In genomic region chr5:119238265-119239118, GRCh38 we compare ENCODE assay signal across 15 cellular contexts.
DNase-seq lines count a peak whose midpoint lies in the region; ATAC-seq, FAIRE-seq and TF ChIP-seq lines count a peak whose summit lies in the region.
"Had no signal": no experiment of that assay in that cellular context is flagged by ENCODE, and none has a peak within 500 bp of the region (broad histone marks: within the 10 kb centered on the region; RNA-seq: fewer than 3 reads in every experiment).

No MANE protein-coding gene starts in this region.

- H3K27ac ChIP-seq in CD8-positive, alpha-beta T cell (ENCODE audit: low read depth, low read length) = peak overlapping the region; percentile 48
- H3K27ac ChIP-seq in GM12878 (ENCODE audit: control insufficient read depth, insufficient read depth) = no peak overlapping the region

- H3K4me2 ChIP-seq in GM12878 (ENCODE audit: control insufficient read depth, insufficient read depth) = no peak overlapping the region

- no peaks in the 10 kb centered on the region for H3K27me3 Mint-ChIP-seq in activated T-cell treated with anti-CD3 and anti-CD28 coated beads, Interleukin-2, amount 50 U/mL, for 72 hours (ENCODE audit: low read depth)
- H3K27me3 Mint-ChIP-seq in CD8-positive, alpha-beta T cell (ENCODE audit: low read depth) = no peaks in the 10 kb centered on the region
- no peaks in the 10 kb centered on the region for H3K27me3 Mint-ChIP-seq in stimulated activated naive CD8-positive, alpha-beta T cell treated with anti-CD3 and anti-CD28 coated beads, Interleukin-15, Interleukin-2, amounts not matched to agents 100 ng/mL and 50 ng/mL, for 24 hours
- H3K27me3 Mint-ChIP-seq: B cell had no signal

- peak overlapping the region; percentile 24 for H3K4me3 ChIP-seq in CD8-positive, alpha-beta T cell (ENCODE audit: low read depth, low read length)
- no peak overlapping the region for H3K4me3 ChIP-seq in GM12878

- no peak for DNase-seq in activated T-cell treated with anti-CD3 and anti-CD28 coated beads, Interleukin-2, amount 50 U/mL, for 72 hours
- no peak for DNase-seq in activated T-cell treated with anti-CD3 and anti-CD28 coated beads, Interleukin-2, amount 50 U/mL, for 1 hour
- no peak for DNase-seq in CD8-positive, alpha-beta T cell
- DNase-seq in GM12878 (ENCODE audit: low read depth, low spot score) (no peak), hippocampal formation (lab: John Stamatoyannopoulos, UW) (no peak)
- DNase-seq: ACHN, NCI-H1694 treated with DMSO at 0.1 percent for 48 hours, NCI-H345, NCI-H748 treated with DMSO at 0.1 percent for 48 hours, PC-3 had no signal

- POLR2A ChIA-PET in CD8-positive, alpha-beta T cell (lab: Charles Lee) = interaction anchor here (0.8 to 1.3 kb wide), 4 partner anchors 12 to 40 kb away, joined by 3 read pairs; no protein-coding TSS in a partner anchor
- POLR2A ChIA-PET in GM12878 (lab: Charles Lee) = interaction anchor here (0.5 to 1.3 kb wide), 3 partner anchors 31 to 194 kb away, joined by 3 to 5 read pairs (median 5); no protein-coding TSS in a partner anchor

- intact Hi-C loops in CD8-positive, alpha-beta T cell (cut with DNase I, micrococcal nuclease) = loop anchor here (5.0 kb wide), 2 partner anchors 36 to 174 kb away; no protein-coding TSS in a partner anchor
- intact Hi-C loops in GM12878 (cut with micrococcal nuclease; ENCODE audit: unreplicated experiment) = no loop called here

- no peak for TF ChIP-seq CTCF in CD8-positive, alpha-beta T cell (IDR thresholded peaks at IDR 0.05)
- TF ChIP-seq CTCF in GM12878 (IDR thresholded peaks at IDR 0.05 in 2 of 3, conservative IDR thresholded peaks at IDR 0.05 in 1 of 3; ENCODE audit: control insufficient read depth in 2 of 3, extremely low read depth in 1 of 3, insufficient read depth in 1 of 3, low read depth in 3 of 3, low read length in 3 of 3) = no peak

- H3K9me3 Mint-ChIP-seq in activated T-cell treated with anti-CD3 and anti-CD28 coated beads, Interleukin-2, amount 50 U/mL, for 72 hours = no peaks in the 10 kb centered on the region
- H3K9me3 Mint-ChIP-seq in CD8-positive, alpha-beta T cell = no peaks in the 10 kb centered on the region
- no peaks in the 10 kb centered on the region for H3K9me3 Mint-ChIP-seq in stimulated activated naive CD8-positive, alpha-beta T cell treated with anti-CD3 and anti-CD28 coated beads, Interleukin-15, Interleukin-2, amounts not matched to agents 100 ng/mL and 50 ng/mL, for 24 hours

- ATAC-seq in activated T-cell treated with anti-CD3 and anti-CD28 coated beads, Interleukin-2, amount 50 U/mL, for 72 hours (replicated peaks in 1 of 2) = peak; percentile 61 to 64
- peak; percentile 91 for ATAC-seq in CD8-positive, alpha-beta T cell
- ATAC-seq in GM12878 = no peak
- no peak for ATAC-seq in GM21786 (IDR thresholded peaks at IDR 0.05; ENCODE audit: unreplicated experiment)
- ATAC-seq: PC-3 had no signal

- RAD21 ChIA-PET in GM12878 (lab: Charles Lee; ENCODE audit: unreplicated experiment) = interaction anchor here (0.6 to 1.8 kb wide), 5 partner anchors 16 to 251 kb away, joined by 3 to 5 read pairs (median 4); no protein-coding TSS in a partner anchor

- peaks cover 0 to 9% of the 10 kb centered on the region in 2 donors for H3K36me3 Mint-ChIP-seq in activated T-cell treated with anti-CD3 and anti-CD28 coated beads, Interleukin-2, amount 50 U/mL, for 72 hours (ENCODE audit: insufficient read depth in 2 of 2)
- H3K36me3 Mint-ChIP-seq in CD8-positive, alpha-beta T cell = peaks cover 23% of the 10 kb centered on the region
- H3K36me3 Mint-ChIP-seq in stimulated activated naive CD8-positive, alpha-beta T cell treated with anti-CD3 and anti-CD28 coated beads, Interleukin-15, Interleukin-2, amounts not matched to agents 100 ng/mL and 50 ng/mL, for 24 hours (ENCODE audit: low read depth) = peaks cover 26% of the 10 kb centered on the region

- H3K36me3 ChIP-seq in CD8-positive, alpha-beta T cell (ENCODE audit: insufficient read depth, low read length) = no peaks in the 10 kb centered on the region
- 0 out of 4 replicates have a peak, but pooled peaks cover 0 to 5% of the 10 kb centered on the region in 2 experiments for H3K36me3 ChIP-seq in GM12878 (ENCODE audit: control insufficient read depth in 2 of 2, insufficient read depth in 2 of 2, low read length in 1 of 2)

- no peaks in the 10 kb centered on the region for H3K9me3 ChIP-seq in CD8-positive, alpha-beta T cell (ENCODE audit: low read length)
- no peaks in the 10 kb centered on the region for H3K9me3 ChIP-seq in GM12878 (replicated peaks; ENCODE audit: control insufficient read depth, insufficient read depth, low read length)

- TF ChIP-seq POLR2A in GM12878 (IDR thresholded peaks at IDR 0.05; ENCODE audit: low read depth, low read length) = no peak

- peak; percentile 13 for FAIRE-seq in GM12878 (lab: Jason Lieb, UNC)
- FAIRE-seq: H1, HTR-8/SVneo had no signal

- no peaks in the 10 kb centered on the region for H4K20me1 ChIP-seq in GM12878 (ENCODE audit: control insufficient read depth, insufficient read depth)

- SMC1A ChIA-PET in GM12878 (lab: Charles Lee; ENCODE audit: uncharacterized antibody, unreplicated experiment) = interaction anchor here (0.7 to 1.8 kb wide), 13 partner anchors 9 to 217 kb away, joined by 3 to 6 read pairs (median 3); no protein-coding TSS in a partner anchor

- BruUV-seq in GM12878 (replicated peaks; lab: Mats Ljungman, UMichigan) = no TSS peak

- H3K4me1 ChIP-seq in CD8-positive, alpha-beta T cell (ENCODE audit: insufficient read depth, low read length) = peaks cover 14% of the 10 kb centered on the region
- no peaks in the 10 kb centered on the region for H3K4me1 ChIP-seq in GM12878 (ENCODE audit: control insufficient read depth, insufficient read depth, low read length)

- TF ChIP-seq EP300 in GM12878 (IDR thresholded peaks at IDR 0.05; ENCODE audit: borderline replicate concordance in 1 of 2, control insufficient read depth in 1 of 2, low read depth in 2 of 2, low read length in 2 of 2) = no peak

- H3K79me2 ChIP-seq in GM12878 (ENCODE audit: control insufficient read depth, insufficient read depth, low read length) = no peaks in the 10 kb centered on the region

- peak overlapping the region; percentile 8 for H3K27ac Mint-ChIP-seq in activated T-cell treated with anti-CD3 and anti-CD28 coated beads, Interleukin-2, amount 50 U/mL, for 72 hours
- H3K27ac Mint-ChIP-seq in CD8-positive, alpha-beta T cell = peak overlapping the region; percentile 88
- H3K27ac Mint-ChIP-seq in stimulated activated naive CD8-positive, alpha-beta T cell treated with anti-CD3 and anti-CD28 coated beads, Interleukin-15, Interleukin-2, amounts not matched to agents 100 ng/mL and 50 ng/mL, for 24 hours = no peak overlapping the region
- H3K27ac Mint-ChIP-seq: B cell had no signal

- no peak overlapping the region for H3K9ac ChIP-seq in GM12878 (ENCODE audit: control insufficient read depth, insufficient read depth, low read length)

- TF ChIP-seq RAD21 in GM12878 (IDR thresholded peaks at IDR 0.05; ENCODE audit: insufficient read depth, low read depth, low read length) = no peak

- in situ Hi-C loops in GM12878 (cut with MboI) = no loop called here

- H3K4me1 Mint-ChIP-seq in activated T-cell treated with anti-CD3 and anti-CD28 coated beads, Interleukin-2, amount 50 U/mL, for 72 hours (ENCODE audit: low read depth) = peaks cover 29% of the 10 kb centered on the region
- H3K4me1 Mint-ChIP-seq in CD8-positive, alpha-beta T cell (ENCODE audit: low read depth) = peaks cover 30% of the 10 kb centered on the region
- peaks cover 28% of the 10 kb centered on the region for H3K4me1 Mint-ChIP-seq in stimulated activated naive CD8-positive, alpha-beta T cell treated with anti-CD3 and anti-CD28 coated beads, Interleukin-15, Interleukin-2, amounts not matched to agents 100 ng/mL and 50 ng/mL, for 24 hours (ENCODE audit: low read depth)
- H3K4me1 Mint-ChIP-seq: B cell had no signal

- no peak overlapping the region for H2AFZ ChIP-seq in GM12878 (ENCODE audit: control insufficient read depth, low read depth, low read length)

- WGBS in GM12878 (ENCODE audit: insufficient coverage, insufficient replicate concordance, low lambda C conversion rate, missing lambda C conversion rate) = 96% methylated on average over 6 of the region's 6 CpGs

- no peaks in the 10 kb centered on the region for H3K27me3 ChIP-seq in CD8-positive, alpha-beta T cell (ENCODE audit: insufficient read depth, low read length)
- H3K27me3 ChIP-seq in GM12878 (replicated peaks in 1 of 2; ENCODE audit: control insufficient read depth in 2 of 2, insufficient read depth in 2 of 2, low read length in 1 of 2) = no peaks in the 10 kb centered on the region

- H3K4me3 Mint-ChIP-seq in activated T-cell treated with anti-CD3 and anti-CD28 coated beads, Interleukin-2, amount 50 U/mL, for 72 hours = peak overlapping the region; percentile 39 to 68
- H3K4me3 Mint-ChIP-seq in CD8-positive, alpha-beta T cell = peak overlapping the region; percentile 52
- peak overlapping the region; percentile 24 for H3K4me3 Mint-ChIP-seq in stimulated activated naive CD8-positive, alpha-beta T cell treated with anti-CD3 and anti-CD28 coated beads, Interleukin-15, Interleukin-2, amounts not matched to agents 100 ng/mL and 50 ng/mL, for 24 hours
- H3K4me3 Mint-ChIP-seq: B cell had no signal

- CTCF ChIA-PET in CD8-positive, alpha-beta T cell (lab: Charles Lee) = interaction anchor here (0.7 to 3.1 kb wide), 5 partner anchors 17 to 250 kb away, joined by 3 to 13 read pairs (median 4); partner anchors contain the start of gene DTWD2
- CTCF ChIA-PET in GM12878 (lab: Yijun Ruan, JAX) = interaction anchor here (0.6 to 3.1 kb wide), 12 partner anchors 8 to 250 kb away, joined by 3 to 16 read pairs (median 4); partner anchors contain the start of gene DTWD2

TF ChIP-seq in GM12878, 131 proteins besides CTCF, POLR2A, EP300 and RAD21 (continues in another document):
- no peak for TF ChIP-seq BCLAF1 (IDR thresholded peaks at IDR 0.05)
- no peak for TF ChIP-seq NFXL1 (IDR thresholded peaks at IDR 0.05; ENCODE audit: borderline replicate concordance)

Comparison
In these comparisons a context has a peak if more than half of its experiments do, and no peak if none do; other contexts are left out.
1. ATAC-seq: peak in activated T-cell treated with anti-CD3 and anti-CD28 coated beads, Interleukin-2, amount 50 U/mL, for 72 hours (2 of 2) and CD8-positive, alpha-beta T cell (single experiment); none in GM12878 (single experiment) and GM21786 (single experiment).
2. Peak in every context shown above with its lines, with median percentiles within 50 percentile points of each other: H3K4me3 Mint-ChIP-seq.